Comparison of ENCODE assay signal across 22 cellular contexts in the genomic region with DNA sequence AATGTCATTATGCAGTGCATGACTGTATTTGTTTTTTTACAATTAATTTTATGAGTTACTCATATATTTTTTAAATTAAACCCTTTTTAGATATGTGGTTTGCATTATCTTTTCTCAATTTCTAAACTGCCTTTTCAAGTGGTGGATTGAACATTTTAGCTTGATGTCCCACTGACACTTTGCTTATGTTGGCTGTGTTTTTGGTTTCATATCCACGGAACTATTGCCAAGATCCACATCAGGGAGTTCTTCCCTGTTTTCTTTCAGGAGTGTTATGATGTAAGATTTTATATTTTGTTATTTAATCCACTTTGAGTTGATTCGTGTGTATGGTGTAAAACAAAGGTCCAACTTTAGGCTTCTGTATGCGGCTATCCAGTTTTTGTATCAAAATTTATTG.
DNase-seq lines count a peak whose midpoint lies in the region; ATAC-seq and TF ChIP-seq lines count a peak whose summit lies in the region.
"Had no signal": no experiment of that assay in that cellular context is flagged by ENCODE, and none has a peak within 500 bp of the region (broad histone marks: within the 10 kb centered on the region; RNA-seq: fewer than 3 reads in every experiment).

No MANE protein-coding gene starts in this region.

- H3K9me3 ChIP-seq in SK-N-SH = no peaks in the 10 kb centered on the region
- H3K9me3 ChIP-seq: Caco-2, HAP-1, MG63, Peyer's patch had no signal

- H3K4me3 ChIP-seq in SK-N-SH (ENCODE audit: low read depth in 2 of 2, low read length in 1 of 2) = no peak overlapping the region
- H3K4me3 ChIP-seq in choroid plexus epithelial cell (ENCODE audit: low read depth, low read length) = no peak overlapping the region
- H3K4me3 ChIP-seq: HAP-1, MG63, Peyer's patch had no signal

- WGBS in SK-N-SH (ENCODE audit: low lambda C conversion rate) = 26% methylated on average over 3 of the region's 3 CpGs

- no peak for TF ChIP-seq RAD21 in SK-N-SH (IDR thresholded peaks at IDR 0.05; ENCODE audit: low read length)

- H3K9me2 ChIP-seq in SK-N-SH = no peaks in the 10 kb centered on the region

- H3K9ac ChIP-seq in SK-N-SH = no peak overlapping the region

- H2AFZ ChIP-seq in SK-N-SH (ENCODE audit: low read depth) = no peak overlapping the region

- H3K27ac ChIP-seq in SK-N-SH (ENCODE audit: low read depth in 2 of 2, low read length in 1 of 2) = no peak overlapping the region
- H3K27ac ChIP-seq: 22Rv1, C4-2B, Peyer's patch had no signal

- CTCF ChIA-PET in SK-N-SH (lab: Yijun Ruan, JAX) = no interaction called here

- POLR2A ChIA-PET in SK-N-SH (lab: Yijun Ruan, JAX) = no interaction called here

- H3K79me2 ChIP-seq in SK-N-SH (ENCODE audit: insufficient read depth) = no peaks in the 10 kb centered on the region

- H3K4me1 ChIP-seq in SK-N-SH (ENCODE audit: control insufficient read depth in 1 of 2, insufficient read depth in 2 of 2, low read depth in 1 of 2, low read length in 1 of 2) = no peaks in the 10 kb centered on the region
- H3K4me1 ChIP-seq: Caco-2, Peyer's patch had no signal

- no peaks in the 10 kb centered on the region for H4K20me1 ChIP-seq in SK-N-SH (ENCODE audit: insufficient read depth)

- no peak for ATAC-seq in SK-N-SH treated with all-trans-retinoic acid at 6 μM for 48 hours
- ATAC-seq in GM19395 (IDR thresholded peaks at IDR 0.05; ENCODE audit: unreplicated experiment) = no peak
- ATAC-seq: CD8-positive, alpha-beta T cell had no signal

- no peak for TF ChIP-seq CTCF in SK-N-SH (IDR thresholded peaks at IDR 0.05)
- no peak for TF ChIP-seq CTCF in choroid plexus epithelial cell (conservative IDR thresholded peaks at IDR 0.05; ENCODE audit: low read depth, low read length)

- no peaks in the 10 kb centered on the region for H3K36me3 ChIP-seq in SK-N-SH (replicated peaks in 1 of 2; ENCODE audit: control insufficient read depth in 1 of 2, insufficient read depth in 2 of 2, low read length in 1 of 2)
- H3K36me3 ChIP-seq: HAP-1, MG63, Peyer's patch had no signal

- DNase-seq in SK-N-SH = no peak
- peak; percentile 68 for DNase-seq in choroid plexus epithelial cell (ENCODE audit: low read depth)
- peak; percentile 15 for DNase-seq in left kidney (ENCODE audit: low read depth, low spot score)
- no peak for DNase-seq in SK-N-DZ (ENCODE audit: low spot score)
- DNase-seq in dermis blood vessel endothelial cell = no peak
- DNase-seq: Caco-2; CD8-positive, alpha-beta T cell; GOT3; HFFc6; KBM-7; MG63; NCI-H2029; NCI-H446; NCI-H524 treated with DMSO at 0.1 percent for 48 hours; NCI-H774; Peyer's patch had no signal

- TF ChIP-seq EP300 in SK-N-SH (IDR thresholded peaks at IDR 0.05; ENCODE audit: borderline replicate concordance in 1 of 2, low read depth in 1 of 2, low read length in 1 of 2) = no peak

- H3K27me3 ChIP-seq in SK-N-SH (ENCODE audit: insufficient read depth) = no peaks in the 10 kb centered on the region
- H3K27me3 ChIP-seq: MG63, Peyer's patch had no signal

- no peaks in the 10 kb centered on the region for H3F3A ChIP-seq in SK-N-SH (replicated peaks; ENCODE audit: insufficient read depth)

- H3K4me2 ChIP-seq in SK-N-SH = no peak overlapping the region

TF ChIP-seq in SK-N-SH treated with all-trans-retinoic acid at 6 μM for 48 hours, 23 proteins besides CTCF, POLR2A, EP300 and RAD21:
- no peak for TF ChIP-seq ARNTL (CRISPR knock-in tag; IDR thresholded peaks at IDR 0.05; ENCODE audit: borderline replicate concordance, low read depth)
- TF ChIP-seq ISL1 (CRISPR knock-in tag; IDR thresholded peaks at IDR 0.05) = peak; percentile 67
TF ChIP-seq in SK-N-SH treated with all-trans-retinoic acid at 6 μM for 48 hours: peak in this region for 1.

TF ChIP-seq in SK-N-SH, 30 proteins besides CTCF, POLR2A, EP300 and RAD21:
- no peak for TF ChIP-seq EZH2phosphoT487 (IDR thresholded peaks at IDR 0.05; ENCODE audit: borderline replicate concordance, low read depth)
- no peak for TF ChIP-seq GATA2 (CRISPR knock-in tag; IDR thresholded peaks at IDR 0.05)
- TF ChIP-seq, protein P1, sequence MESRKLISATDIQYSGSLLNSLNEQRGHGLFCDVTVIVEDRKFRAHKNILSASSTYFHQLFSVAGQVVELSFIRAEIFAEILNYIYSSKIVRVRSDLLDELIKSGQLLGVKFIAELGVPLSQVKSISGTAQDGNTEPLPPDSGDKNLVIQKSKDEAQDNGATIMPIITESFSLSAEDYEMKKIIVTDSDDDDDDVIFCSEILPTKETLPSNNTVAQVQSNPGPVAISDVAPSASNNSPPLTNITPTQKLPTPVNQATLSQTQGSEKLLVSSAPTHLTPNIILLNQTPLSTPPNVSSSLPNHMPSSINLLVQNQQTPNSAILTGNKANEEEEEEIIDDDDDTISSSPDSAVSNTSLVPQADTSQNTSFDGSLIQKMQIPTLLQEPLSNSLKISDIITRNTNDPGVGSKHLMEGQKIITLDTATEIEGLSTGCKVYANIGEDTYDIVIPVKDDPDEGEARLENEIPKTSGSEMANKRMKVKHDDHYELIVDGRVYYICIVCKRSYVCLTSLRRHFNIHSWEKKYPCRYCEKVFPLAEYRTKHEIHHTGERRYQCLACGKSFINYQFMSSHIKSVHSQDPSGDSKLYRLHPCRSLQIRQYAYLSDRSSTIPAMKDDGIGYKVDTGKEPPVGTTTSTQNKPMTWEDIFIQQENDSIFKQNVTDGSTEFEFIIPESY (IDR thresholded peaks at IDR 0.05; ENCODE audit: borderline replicate concordance, low read depth) = no peak
- no peak for TF ChIP-seq YY1 (IDR thresholded peaks at IDR 0.05; ENCODE audit: low read depth)
- no peak for TF ChIP-seq CHD2 (IDR thresholded peaks at IDR 0.05; ENCODE audit: low read length, partially characterized antibody)

TF ChIP-seq in PFSK-1, 5 proteins besides CTCF, POLR2A, EP300 and RAD21:
- TF ChIP-seq SIN3A (IDR thresholded peaks at IDR 0.05; ENCODE audit: borderline replicate concordance, insufficient read depth, low read length) (peak; percentile 29; the same call in 1 of the 2 replicates), TAF1 (IDR thresholded peaks at IDR 0.05; ENCODE audit: borderline replicate concordance, insufficient read depth, low read length) (no peak), FOXP2 (optimal IDR thresholded peaks at IDR 0.05; ENCODE audit: borderline replicate concordance, extremely low read depth, extremely low read length, insufficient read depth) (no peak), POLR2AphosphoS5 (IDR thresholded peaks at IDR 0.05; ENCODE audit: low read depth, low read length) (no peak)
- TF ChIP-seq, protein P2, sequence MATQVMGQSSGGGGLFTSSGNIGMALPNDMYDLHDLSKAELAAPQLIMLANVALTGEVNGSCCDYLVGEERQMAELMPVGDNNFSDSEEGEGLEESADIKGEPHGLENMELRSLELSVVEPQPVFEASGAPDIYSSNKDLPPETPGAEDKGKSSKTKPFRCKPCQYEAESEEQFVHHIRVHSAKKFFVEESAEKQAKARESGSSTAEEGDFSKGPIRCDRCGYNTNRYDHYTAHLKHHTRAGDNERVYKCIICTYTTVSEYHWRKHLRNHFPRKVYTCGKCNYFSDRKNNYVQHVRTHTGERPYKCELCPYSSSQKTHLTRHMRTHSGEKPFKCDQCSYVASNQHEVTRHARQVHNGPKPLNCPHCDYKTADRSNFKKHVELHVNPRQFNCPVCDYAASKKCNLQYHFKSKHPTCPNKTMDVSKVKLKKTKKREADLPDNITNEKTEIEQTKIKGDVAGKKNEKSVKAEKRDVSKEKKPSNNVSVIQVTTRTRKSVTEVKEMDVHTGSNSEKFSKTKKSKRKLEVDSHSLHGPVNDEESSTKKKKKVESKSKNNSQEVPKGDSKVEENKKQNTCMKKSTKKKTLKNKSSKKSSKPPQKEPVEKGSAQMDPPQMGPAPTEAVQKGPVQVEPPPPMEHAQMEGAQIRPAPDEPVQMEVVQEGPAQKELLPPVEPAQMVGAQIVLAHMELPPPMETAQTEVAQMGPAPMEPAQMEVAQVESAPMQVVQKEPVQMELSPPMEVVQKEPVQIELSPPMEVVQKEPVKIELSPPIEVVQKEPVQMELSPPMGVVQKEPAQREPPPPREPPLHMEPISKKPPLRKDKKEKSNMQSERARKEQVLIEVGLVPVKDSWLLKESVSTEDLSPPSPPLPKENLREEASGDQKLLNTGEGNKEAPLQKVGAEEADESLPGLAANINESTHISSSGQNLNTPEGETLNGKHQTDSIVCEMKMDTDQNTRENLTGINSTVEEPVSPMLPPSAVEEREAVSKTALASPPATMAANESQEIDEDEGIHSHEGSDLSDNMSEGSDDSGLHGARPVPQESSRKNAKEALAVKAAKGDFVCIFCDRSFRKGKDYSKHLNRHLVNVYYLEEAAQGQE (IDR thresholded peaks at IDR 0.05; ENCODE audit: insufficient read depth in 1 of 2, low read depth in 2 of 2, low read length in 2 of 2) = peak in 1 of 2 experiments; percentile 57; a peak in 1 of 4 replicates

Comparison
In these comparisons a context has a peak if more than half of its experiments do, and no peak if none do; other contexts are left out.
1. DNase-seq: peak in choroid plexus epithelial cell (single experiment) and left kidney (single experiment); none in SK-N-SH (single experiment), SK-N-DZ (single experiment) and dermis blood vessel endothelial cell (single experiment).